Comparison of ENCODE assay signal across 25 cellular contexts in genomic region chr7:93315896-93316295, GRCh38.
DNase-seq lines count a peak whose midpoint lies in the region; ATAC-seq and TF ChIP-seq lines count a peak whose summit lies in the region.
"Had no signal": no experiment of that assay in that cellular context is flagged by ENCODE, and none has a peak within 500 bp of the region (broad histone marks: within the 10 kb centered on the region; RNA-seq: fewer than 3 reads in every experiment).

No MANE protein-coding gene starts in this region.

- H3K4me2 ChIP-seq in PC-3 (ENCODE audit: low read length), result no peak overlapping the region
- H3K4me2 ChIP-seq: hepatocyte had no signal

- H3K27me3 Mint-ChIP-seq in CD4-positive, CD25-positive, alpha-beta regulatory T cell, result no peaks in the 10 kb centered on the region
- H3K27me3 Mint-ChIP-seq: activated B cell treated with CpG ODN at 0.5 μM for 24 hours; activated CD4-positive, alpha-beta memory T cell treated with anti-CD3 and anti-CD28 coated beads for 36 hours had no signal

- BruUV-seq in PC-3 (replicated peaks; lab: Mats Ljungman, UMichigan), result no TSS peak

- peaks cover 51% of the 10 kb centered on the region for H3K36me3 Mint-ChIP-seq in CD4-positive, CD25-positive, alpha-beta regulatory T cell

- POLR2A ChIA-PET in PC-3 (lab: Charles Lee; ENCODE audit: unreplicated experiment), result no interaction called here

- no peaks in the 10 kb centered on the region for H3K9me3 ChIP-seq in CD4-positive, CD25-positive, alpha-beta regulatory T cell (ENCODE audit: control insufficient read depth in 2 of 2, low read length in 2 of 2)
- H3K9me3 ChIP-seq in PC-3 (ENCODE audit: low read length), result no peaks in the 10 kb centered on the region
- H3K9me3 ChIP-seq: Peyer's patch, upper lobe of right lung had no signal

- H3K4me1 Mint-ChIP-seq in CD4-positive, CD25-positive, alpha-beta regulatory T cell, result peaks cover 0 to 2% (median 0%) of the 10 kb centered on the region in 4 donors
- H3K4me1 Mint-ChIP-seq: activated B cell treated with CpG ODN at 0.5 μM for 24 hours, CD14-positive monocyte, nephron had no signal

- no peaks in the 10 kb centered on the region for H3K9me2 ChIP-seq in PC-3 (replicated peaks; ENCODE audit: low read length)

- no peaks in the 10 kb centered on the region for H3F3A ChIP-seq in PC-3 (ENCODE audit: low read length, unreplicated experiment)

- TF ChIP-seq CTCF in PC-3 (conservative IDR thresholded peaks at IDR 0.05; ENCODE audit: low read depth, low read length), result no peak

- ATAC-seq in CD4-positive, CD25-positive, alpha-beta regulatory T cell (ENCODE audit: low read depth in 2 of 2), result no peak
- ATAC-seq in PC-3 (peak; percentile 65), HG03108 (IDR thresholded peaks at IDR 0.05; ENCODE audit: unreplicated experiment) (no peak), left lobe of liver (no peak)
- ATAC-seq: foreskin keratinocyte, upper lobe of right lung had no signal

- CTCF ChIA-PET in PC-3 (lab: Charles Lee), result no interaction called here

- H2AFZ ChIP-seq in ACC112 (ENCODE audit: low read length, unreplicated experiment) (no peak overlapping the region), PC-3 (ENCODE audit: low read length) (no peak overlapping the region)
- H2AFZ ChIP-seq: hepatocyte had no signal

- H3K27ac ChIP-seq in ACC112 (ENCODE audit: low read depth, low read length) (peak overlapping the region; percentile 72), PC-3 (ENCODE audit: low read length) (no peak overlapping the region)
- H3K27ac ChIP-seq in CD4-positive, CD25-positive, alpha-beta regulatory T cell (ENCODE audit: insufficient read depth, low read length, poor library complexity, severe bottlenecking), result no peak overlapping the region
- H3K27ac ChIP-seq: foreskin keratinocyte, hepatocyte, Peyer's patch, upper lobe of right lung had no signal

- no peak overlapping the region for H3K9ac ChIP-seq in PC-3 (ENCODE audit: low read length)

- no peak for DNase-seq in CD4-positive, CD25-positive, alpha-beta regulatory T cell
- DNase-seq in PC-3 (peak; percentile 5), fibroblast of gingiva (ENCODE audit: low read depth) (peak; percentile 3), CD1c-positive myeloid dendritic cell (ENCODE audit: extremely low spot score) (no peak), left lobe of liver (ENCODE audit: low spot score) (no peak)
- DNase-seq: activated B cell treated with CpG ODN at 0.5 μM for 24 hours; activated CD4-positive, alpha-beta memory T cell treated with anti-CD3 and anti-CD28 coated beads for 36 hours; activated effector memory CD4-positive, alpha-beta T cell treated with anti-CD3 and anti-CD28 coated beads, Interleukin-2, amount 50 U/mL, for 16 hours; amniotic stem cell; effector CD8-positive, alpha-beta T cell; foreskin keratinocyte; GOT3; NCI-H1105; NCI-H187 treated with DMSO at 0.1 percent for 48 hours; NCI-H526; Peyer's patch; retina; SIG-M5; stimulated activated CD4-positive, alpha-beta T cell treated with anti-CD3 and anti-CD28 coated beads, Interleukin-2, amount 100 ng/mL, for 24 hours; upper lobe of right lung had no signal

- H4K20me1 ChIP-seq in PC-3 (ENCODE audit: low read length), result no peaks in the 10 kb centered on the region

- H3K79me2 ChIP-seq in ACC112 (ENCODE audit: control insufficient read depth, insufficient read depth, low read length, unreplicated experiment), result no peaks in the 10 kb centered on the region
- no peaks in the 10 kb centered on the region for H3K79me2 ChIP-seq in PC-3 (ENCODE audit: low read length)
- H3K79me2 ChIP-seq: hepatocyte had no signal

- peaks cover 27% of the 10 kb centered on the region for H3K4me1 ChIP-seq in ACC112 (ENCODE audit: control insufficient read depth, insufficient read depth, low read length, unreplicated experiment)
- H3K4me1 ChIP-seq in CD4-positive, CD25-positive, alpha-beta regulatory T cell (ENCODE audit: control insufficient read depth, insufficient read depth, low read length, poor library complexity, severe bottlenecking), result no peaks in the 10 kb centered on the region
- no peaks in the 10 kb centered on the region for H3K4me1 ChIP-seq in PC-3 (ENCODE audit: insufficient read depth, low read length)
- H3K4me1 ChIP-seq: foreskin keratinocyte, Peyer's patch, upper lobe of right lung had no signal

- H3K4me3 Mint-ChIP-seq in CD4-positive, CD25-positive, alpha-beta regulatory T cell, result no peak overlapping the region
- H3K4me3 Mint-ChIP-seq: activated B cell treated with CpG ODN at 0.5 μM for 24 hours; activated CD4-positive, alpha-beta memory T cell treated with anti-CD3 and anti-CD28 coated beads for 36 hours; CD14-positive monocyte; nephron had no signal

- H3K27ac Mint-ChIP-seq in CD4-positive, CD25-positive, alpha-beta regulatory T cell, result peak overlapping the region in 2 of 3 donors; percentile 5 to 27
- H3K27ac Mint-ChIP-seq: activated B cell treated with CpG ODN at 0.5 μM for 24 hours; activated CD4-positive, alpha-beta memory T cell treated with anti-CD3 and anti-CD28 coated beads for 36 hours; CD14-positive monocyte; nephron had no signal

- intact Hi-C loops in PC-3 (cut with micrococcal nuclease), result no loop called here

- H3K36me3 ChIP-seq in ACC112 (ENCODE audit: insufficient read depth, low read length) (peaks cover 8% of the 10 kb centered on the region; the same call in 1 of the 2 replicates), PC-3 (ENCODE audit: low read depth, low read length) (no peaks in the 10 kb centered on the region)
- peaks cover 26% of the 10 kb centered on the region for H3K36me3 ChIP-seq in CD4-positive, CD25-positive, alpha-beta regulatory T cell (ENCODE audit: control insufficient read depth, insufficient read depth, low read length)

- H3K4me3 ChIP-seq in ACC112 (ENCODE audit: low read depth, low read length) (peak overlapping the region; percentile 35; the same call in 1 of the 2 replicates), PC-3 (ENCODE audit: low read length) (no peak overlapping the region)
- H3K4me3 ChIP-seq in CD4-positive, CD25-positive, alpha-beta regulatory T cell (ENCODE audit: low read depth, low read length), result no peak overlapping the region
- H3K4me3 ChIP-seq: hepatocyte, Peyer's patch, upper lobe of right lung had no signal

- peaks cover 0 to 2% (median 0%) of the 10 kb centered on the region in 7 donors for H3K9me3 Mint-ChIP-seq in CD4-positive, CD25-positive, alpha-beta regulatory T cell
- H3K9me3 Mint-ChIP-seq: activated B cell treated with CpG ODN at 0.5 μM for 24 hours; activated CD4-positive, alpha-beta memory T cell treated with anti-CD3 and anti-CD28 coated beads for 36 hours; nephron had no signal

- H3K27me3 ChIP-seq in ACC112 (ENCODE audit: insufficient read depth, low read length) (no peaks in the 10 kb centered on the region), PC-3 (ENCODE audit: low read length) (no peaks in the 10 kb centered on the region)
- no peaks in the 10 kb centered on the region for H3K27me3 ChIP-seq in CD4-positive, CD25-positive, alpha-beta regulatory T cell (ENCODE audit: control insufficient read depth, insufficient read depth, low read length)
- H3K27me3 ChIP-seq: foreskin keratinocyte, hepatocyte, Peyer's patch, upper lobe of right lung had no signal

Comparison
In these comparisons a context has a peak if more than half of its experiments do, and no peak if none do; other contexts are left out.
1. DNase-seq: peak in PC-3 (single experiment) and fibroblast of gingiva (single experiment); none in CD4-positive, CD25-positive, alpha-beta regulatory T cell (0 of 3), CD1c-positive myeloid dendritic cell (single experiment) and left lobe of liver (single experiment).